In the genomic region with DNA sequence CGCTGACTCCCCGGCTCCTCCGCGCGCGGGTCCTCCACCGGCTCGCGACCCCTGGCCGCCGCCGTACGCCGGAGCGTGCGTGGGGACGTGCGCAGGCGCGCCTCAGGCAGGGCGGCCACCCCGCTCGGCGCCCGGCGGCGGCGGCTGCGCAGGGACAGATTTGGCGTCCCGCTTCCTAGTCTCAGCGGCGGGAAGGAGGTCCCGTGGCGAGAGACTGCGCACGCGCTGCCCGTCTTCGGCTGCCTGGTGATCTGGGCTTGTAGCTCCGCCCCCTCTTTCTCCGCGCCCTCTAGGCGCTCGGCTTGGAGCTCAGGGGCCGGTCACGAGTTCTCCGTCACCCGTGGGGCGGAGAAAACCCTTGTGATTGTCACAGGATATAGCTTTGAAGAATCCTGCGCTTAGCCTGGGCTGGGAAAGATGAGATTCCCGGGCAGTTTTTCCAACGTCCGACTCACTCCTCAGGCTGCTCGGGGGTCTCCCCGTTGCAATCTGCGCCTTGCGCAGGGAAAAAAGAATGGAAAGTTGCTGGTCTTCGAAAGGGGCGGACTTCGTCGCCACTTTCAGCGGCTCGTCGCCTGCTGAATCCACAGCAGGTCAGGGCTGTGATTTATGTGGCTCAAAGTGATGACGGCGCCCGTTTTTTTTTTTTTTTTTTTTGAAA, we compare ENCODE assay signal across 8 cellular contexts. TPM values are rescaled to one million over a fixed set of nuclear protein-coding genes. Genes with fewer than 3 reads are reported as not detected.
DNase-seq lines count a peak whose midpoint lies in the region; ATAC-seq and TF ChIP-seq lines count a peak whose summit lies in the region.

A gene with protein sequence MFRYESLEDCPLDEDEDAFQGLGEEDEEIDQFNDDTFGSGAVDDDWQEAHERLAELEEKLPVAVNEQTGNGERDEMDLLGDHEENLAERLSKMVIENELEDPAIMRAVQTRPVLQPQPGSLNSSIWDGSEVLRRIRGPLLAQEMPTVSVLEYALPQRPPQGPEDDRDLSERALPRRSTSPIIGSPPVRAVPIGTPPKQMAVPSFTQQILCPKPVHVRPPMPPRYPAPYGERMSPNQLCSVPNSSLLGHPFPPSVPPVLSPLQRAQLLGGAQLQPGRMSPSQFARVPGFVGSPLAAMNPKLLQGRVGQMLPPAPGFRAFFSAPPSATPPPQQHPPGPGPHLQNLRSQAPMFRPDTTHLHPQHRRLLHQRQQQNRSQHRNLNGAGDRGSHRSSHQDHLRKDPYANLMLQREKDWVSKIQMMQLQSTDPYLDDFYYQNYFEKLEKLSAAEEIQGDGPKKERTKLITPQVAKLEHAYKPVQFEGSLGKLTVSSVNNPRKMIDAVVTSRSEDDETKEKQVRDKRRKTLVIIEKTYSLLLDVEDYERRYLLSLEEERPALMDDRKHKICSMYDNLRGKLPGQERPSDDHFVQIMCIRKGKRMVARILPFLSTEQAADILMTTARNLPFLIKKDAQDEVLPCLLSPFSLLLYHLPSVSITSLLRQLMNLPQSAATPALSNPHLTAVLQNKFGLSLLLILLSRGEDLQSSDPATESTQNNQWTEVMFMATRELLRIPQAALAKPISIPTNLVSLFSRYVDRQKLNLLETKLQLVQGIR (minus strand): TSS at position 88 of the 661 bp plus-strand sequence. CDS start 142 bp downstream, outside the sequence.

- peak within 1 kb of the TSS; percentile 98 for H3K4me3 Mint-ChIP-seq in activated CD4-positive, alpha-beta T cell treated with anti-CD3 and anti-CD28 coated beads, Interleukin-2, amount 10 ng/mL, durations not matched to agents 24 days and 14 days

- peak within 1 kb of the TSS; percentile 97 to 99 for H3K27ac ChIP-seq in coronary artery
- peak within 1 kb of the TSS; percentile 99 for H3K27ac ChIP-seq in layer of hippocampus (ENCODE audit: low read depth, low read length)

- no peaks in the 10 kb centered on the region for H3K9me3 Mint-ChIP-seq in activated CD4-positive, alpha-beta T cell treated with anti-CD3 and anti-CD28 coated beads, Interleukin-2, amount 10 ng/mL, durations not matched to agents 24 days and 14 days

- H3K36me3 Mint-ChIP-seq in activated CD4-positive, alpha-beta T cell treated with anti-CD3 and anti-CD28 coated beads, Interleukin-2, amount 10 ng/mL, durations not matched to agents 24 days and 14 days (ENCODE audit: low read depth): peaks cover 32% of the 10 kb centered on the region

- POLR2A ChIA-PET in BJ (lab: Charles Lee): interaction anchor here (0.5 to 1.0 kb wide), 7 partner anchors 11 to 147 kb away, joined by 3 to 14 read pairs (median 4); a partner anchor contains a TSS

- H3K27me3 Mint-ChIP-seq in activated CD4-positive, alpha-beta T cell treated with anti-CD3 and anti-CD28 coated beads, Interleukin-2, amount 10 ng/mL, durations not matched to agents 24 days and 14 days: peaks cover 1% of the 10 kb centered on the region

- H3K4me3 ChIP-seq in BJ (ENCODE audit: low read depth, low read length) (peak within 1 kb of the TSS; percentile 95), coronary artery (peak within 1 kb of the TSS; percentile 86)

- H3K27me3 ChIP-seq in BJ (ENCODE audit: control insufficient read depth, insufficient read depth, low read length) (no peaks in the 10 kb centered on the region), layer of hippocampus (ENCODE audit: control insufficient read depth, insufficient read depth, low read length) (no peaks in the 10 kb centered on the region)

- peak; percentile 98 for ATAC-seq in GM19324 (IDR thresholded peaks at IDR 0.05; ENCODE audit: low FRiP score, unreplicated experiment)
- ATAC-seq in HG03469 (IDR thresholded peaks at IDR 0.05; ENCODE audit: unreplicated experiment): peak; percentile 89

- H3K27ac Mint-ChIP-seq in activated CD4-positive, alpha-beta T cell treated with anti-CD3 and anti-CD28 coated beads, Interleukin-2, amount 10 ng/mL, durations not matched to agents 24 days and 14 days: peak within 1 kb of the TSS; percentile 97

- peaks cover 40% of the 10 kb centered on the region for H3K4me1 Mint-ChIP-seq in activated CD4-positive, alpha-beta T cell treated with anti-CD3 and anti-CD28 coated beads, Interleukin-2, amount 10 ng/mL, durations not matched to agents 24 days and 14 days

- H3K36me3 ChIP-seq in BJ (ENCODE audit: control insufficient read depth, insufficient read depth, low read length): peaks cover 4% of the 10 kb centered on the region

- TF ChIP-seq CTCF in BJ (IDR thresholded peaks at IDR 0.05; ENCODE audit: insufficient read depth, low read depth, low read length) (no peak), coronary artery (IDR thresholded peaks at IDR 0.05) (no peak)

- intact Hi-C loops in activated CD4-positive, alpha-beta T cell treated with anti-CD3 and anti-CD28 coated beads, Interleukin-2, amount 10 ng/mL, durations not matched to agents 24 days and 14 days (cut with micrococcal nuclease): loop anchor here (1.0 to 10.0 kb wide), 8 partner anchors 53 to 562 kb away; a partner anchor contains a TSS

- DNase-seq in BJ (ENCODE audit: low read depth): peak; percentile 95
- DNase-seq in NCI-H526 treated with DMSO at 0.1 percent for 48 hours (lab: John Stamatoyannopoulos, UW): peak; percentile 98
- peak; percentile 100 for DNase-seq in activated CD4-positive, alpha-beta T cell treated with anti-CD3 and anti-CD28 coated beads, Interleukin-2, amount 10 ng/mL, durations not matched to agents 24 days and 14 days
- peak; percentile 99 for DNase-seq in coronary artery (ENCODE audit: low spot score)
- DNase-seq in stimulated activated CD4-positive, alpha-beta T cell treated with anti-CD3 and anti-CD28 coated beads, Interleukin-1b, Interleukin-23, amount 100 ng/mL, for 4 hours (ENCODE audit: low read depth in 2 of 2): peak; percentile 97 to 98

- CTCF ChIA-PET in BJ (lab: Yijun Ruan, JAX): interaction anchor here (0.8 to 2.3 kb wide), 4 partner anchors 8 to 132 kb away, joined by 3 to 12 read pairs (median 4); no protein-coding TSS in a partner anchor

RNA-seq across cellular contexts. Expression of the gene that starts here (rescaled TPM):
- 33.6 and 34.3 TPM in 2 replicates for polyA plus RNA-seq in BJ (2011; rRNA removed)
- polyA minus RNA-seq in BJ (2011; rRNA and poly(A)+ RNA removed): 14.4 and 16.8 TPM in 2 replicates
- 72.4 and 76.1 TPM in 2 replicates for total RNA-seq in activated CD4-positive, alpha-beta T cell treated with anti-CD3 and anti-CD28 coated beads, Interleukin-2, amount 10 ng/mL, durations not matched to agents 24 days and 14 days

Comparison
In these comparisons a context has a peak if more than half of its experiments do, and no peak if none do; other contexts are left out.
1. Peak in every context shown above with its lines: DNase-seq, ATAC-seq, H3K4me3 ChIP-seq and H3K27ac ChIP-seq.